ENCODE assay signal across 1 cellular context in genomic region chr16:27080870-27081269, GRCh38.
TF ChIP-seq lines count a peak whose summit lies in the region.

No MANE protein-coding gene starts in this region.

TF ChIP-seq in GM23338, 12 proteins besides CTCF, POLR2A, EP300 and RAD21 (continued from another document):
- TF ChIP-seq, protein P1, sequence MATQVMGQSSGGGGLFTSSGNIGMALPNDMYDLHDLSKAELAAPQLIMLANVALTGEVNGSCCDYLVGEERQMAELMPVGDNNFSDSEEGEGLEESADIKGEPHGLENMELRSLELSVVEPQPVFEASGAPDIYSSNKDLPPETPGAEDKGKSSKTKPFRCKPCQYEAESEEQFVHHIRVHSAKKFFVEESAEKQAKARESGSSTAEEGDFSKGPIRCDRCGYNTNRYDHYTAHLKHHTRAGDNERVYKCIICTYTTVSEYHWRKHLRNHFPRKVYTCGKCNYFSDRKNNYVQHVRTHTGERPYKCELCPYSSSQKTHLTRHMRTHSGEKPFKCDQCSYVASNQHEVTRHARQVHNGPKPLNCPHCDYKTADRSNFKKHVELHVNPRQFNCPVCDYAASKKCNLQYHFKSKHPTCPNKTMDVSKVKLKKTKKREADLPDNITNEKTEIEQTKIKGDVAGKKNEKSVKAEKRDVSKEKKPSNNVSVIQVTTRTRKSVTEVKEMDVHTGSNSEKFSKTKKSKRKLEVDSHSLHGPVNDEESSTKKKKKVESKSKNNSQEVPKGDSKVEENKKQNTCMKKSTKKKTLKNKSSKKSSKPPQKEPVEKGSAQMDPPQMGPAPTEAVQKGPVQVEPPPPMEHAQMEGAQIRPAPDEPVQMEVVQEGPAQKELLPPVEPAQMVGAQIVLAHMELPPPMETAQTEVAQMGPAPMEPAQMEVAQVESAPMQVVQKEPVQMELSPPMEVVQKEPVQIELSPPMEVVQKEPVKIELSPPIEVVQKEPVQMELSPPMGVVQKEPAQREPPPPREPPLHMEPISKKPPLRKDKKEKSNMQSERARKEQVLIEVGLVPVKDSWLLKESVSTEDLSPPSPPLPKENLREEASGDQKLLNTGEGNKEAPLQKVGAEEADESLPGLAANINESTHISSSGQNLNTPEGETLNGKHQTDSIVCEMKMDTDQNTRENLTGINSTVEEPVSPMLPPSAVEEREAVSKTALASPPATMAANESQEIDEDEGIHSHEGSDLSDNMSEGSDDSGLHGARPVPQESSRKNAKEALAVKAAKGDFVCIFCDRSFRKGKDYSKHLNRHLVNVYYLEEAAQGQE (IDR thresholded peaks at IDR 0.05; ENCODE audit: unreplicated experiment) = no peak
- TF ChIP-seq EZH2phosphoT487 (IDR thresholded peaks at IDR 0.05; ENCODE audit: unreplicated experiment) = no peak
- TF ChIP-seq POLR2AphosphoS5 (IDR thresholded peaks at IDR 0.05; ENCODE audit: low read depth) = no peak
- no peak for TF ChIP-seq JUNB (IDR thresholded peaks at IDR 0.05; ENCODE audit: unreplicated experiment)
- no peak for TF ChIP-seq EZH2 (IDR thresholded peaks at IDR 0.05; ENCODE audit: low read depth, unreplicated experiment)
- TF ChIP-seq, protein P2, sequence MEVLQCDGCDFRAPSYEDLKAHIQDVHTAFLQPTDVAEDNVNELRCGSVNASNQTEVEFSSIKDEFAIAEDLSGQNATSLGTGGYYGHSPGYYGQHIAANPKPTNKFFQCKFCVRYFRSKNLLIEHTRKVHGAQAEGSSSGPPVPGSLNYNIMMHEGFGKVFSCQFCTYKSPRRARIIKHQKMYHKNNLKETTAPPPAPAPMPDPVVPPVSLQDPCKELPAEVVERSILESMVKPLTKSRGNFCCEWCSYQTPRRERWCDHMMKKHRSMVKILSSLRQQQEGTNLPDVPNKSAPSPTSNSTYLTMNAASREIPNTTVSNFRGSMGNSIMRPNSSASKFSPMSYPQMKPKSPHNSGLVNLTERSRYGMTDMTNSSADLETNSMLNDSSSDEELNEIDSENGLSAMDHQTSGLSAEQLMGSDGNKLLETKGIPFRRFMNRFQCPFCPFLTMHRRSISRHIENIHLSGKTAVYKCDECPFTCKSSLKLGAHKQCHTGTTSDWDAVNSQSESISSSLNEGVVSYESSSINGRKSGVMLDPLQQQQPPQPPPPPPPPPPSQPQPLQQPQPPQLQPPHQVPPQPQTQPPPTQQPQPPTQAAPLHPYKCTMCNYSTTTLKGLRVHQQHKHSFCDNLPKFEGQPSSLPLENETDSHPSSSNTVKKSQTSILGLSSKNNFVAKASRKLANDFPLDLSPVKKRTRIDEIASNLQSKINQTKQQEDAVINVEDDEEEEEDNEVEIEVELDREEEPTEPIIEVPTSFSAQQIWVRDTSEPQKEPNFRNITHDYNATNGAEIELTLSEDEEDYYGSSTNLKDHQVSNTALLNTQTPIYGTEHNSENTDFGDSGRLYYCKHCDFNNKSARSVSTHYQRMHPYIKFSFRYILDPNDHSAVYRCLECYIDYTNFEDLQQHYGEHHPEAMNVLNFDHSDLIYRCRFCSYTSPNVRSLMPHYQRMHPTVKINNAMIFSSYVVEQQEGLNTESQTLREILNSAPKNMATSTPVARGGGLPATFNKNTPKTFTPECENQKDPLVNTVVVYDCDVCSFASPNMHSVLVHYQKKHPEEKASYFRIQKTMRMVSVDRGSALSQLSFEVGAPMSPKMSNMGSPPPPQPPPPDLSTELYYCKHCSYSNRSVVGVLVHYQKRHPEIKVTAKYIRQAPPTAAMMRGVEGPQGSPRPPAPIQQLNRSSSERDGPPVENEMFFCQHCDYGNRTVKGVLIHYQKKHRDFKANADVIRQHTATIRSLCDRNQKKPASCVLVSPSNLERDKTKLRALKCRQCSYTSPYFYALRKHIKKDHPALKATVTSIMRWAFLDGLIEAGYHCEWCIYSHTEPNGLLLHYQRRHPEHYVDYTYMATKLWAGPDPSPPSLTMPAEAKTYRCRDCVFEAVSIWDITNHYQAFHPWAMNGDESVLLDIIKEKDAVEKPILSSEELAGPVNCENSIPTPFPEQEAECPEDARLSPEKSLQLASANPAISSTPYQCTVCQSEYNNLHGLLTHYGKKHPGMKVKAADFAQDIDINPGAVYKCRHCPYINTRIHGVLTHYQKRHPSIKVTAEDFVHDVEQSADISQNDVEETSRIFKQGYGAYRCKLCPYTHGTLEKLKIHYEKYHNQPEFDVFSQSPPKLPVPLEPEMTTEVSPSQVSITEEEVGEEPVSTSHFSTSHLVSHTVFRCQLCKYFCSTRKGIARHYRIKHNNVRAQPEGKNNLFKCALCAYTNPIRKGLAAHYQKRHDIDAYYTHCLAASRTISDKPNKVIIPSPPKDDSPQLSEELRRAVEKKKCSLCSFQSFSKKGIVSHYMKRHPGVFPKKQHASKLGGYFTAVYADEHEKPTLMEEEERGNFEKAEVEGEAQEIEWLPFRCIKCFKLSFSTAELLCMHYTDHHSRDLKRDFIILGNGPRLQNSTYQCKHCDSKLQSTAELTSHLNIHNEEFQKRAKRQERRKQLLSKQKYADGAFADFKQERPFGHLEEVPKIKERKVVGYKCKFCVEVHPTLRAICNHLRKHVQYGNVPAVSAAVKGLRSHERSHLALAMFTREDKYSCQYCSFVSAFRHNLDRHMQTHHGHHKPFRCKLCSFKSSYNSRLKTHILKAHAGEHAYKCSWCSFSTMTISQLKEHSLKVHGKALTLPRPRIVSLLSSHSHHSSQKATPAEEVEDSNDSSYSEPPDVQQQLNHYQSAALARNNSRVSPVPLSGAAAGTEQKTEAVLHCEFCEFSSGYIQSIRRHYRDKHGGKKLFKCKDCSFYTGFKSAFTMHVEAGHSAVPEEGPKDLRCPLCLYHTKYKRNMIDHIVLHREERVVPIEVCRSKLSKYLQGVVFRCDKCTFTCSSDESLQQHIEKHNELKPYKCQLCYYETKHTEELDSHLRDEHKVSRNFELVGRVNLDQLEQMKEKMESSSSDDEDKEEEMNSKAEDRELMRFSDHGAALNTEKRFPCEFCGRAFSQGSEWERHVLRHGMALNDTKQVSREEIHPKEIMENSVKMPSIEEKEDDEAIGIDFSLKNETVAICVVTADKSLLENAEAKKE (CRISPR knock-in tag; IDR thresholded peaks at IDR 0.05) = no peak
- no peak for TF ChIP-seq ZNF331 (CRISPR knock-in tag; IDR thresholded peaks at IDR 0.05; ENCODE audit: low read depth)
- TF ChIP-seq NANOG (IDR thresholded peaks at IDR 0.05; ENCODE audit: borderline replicate concordance) = no peak
- TF ChIP-seq, protein P3, sequence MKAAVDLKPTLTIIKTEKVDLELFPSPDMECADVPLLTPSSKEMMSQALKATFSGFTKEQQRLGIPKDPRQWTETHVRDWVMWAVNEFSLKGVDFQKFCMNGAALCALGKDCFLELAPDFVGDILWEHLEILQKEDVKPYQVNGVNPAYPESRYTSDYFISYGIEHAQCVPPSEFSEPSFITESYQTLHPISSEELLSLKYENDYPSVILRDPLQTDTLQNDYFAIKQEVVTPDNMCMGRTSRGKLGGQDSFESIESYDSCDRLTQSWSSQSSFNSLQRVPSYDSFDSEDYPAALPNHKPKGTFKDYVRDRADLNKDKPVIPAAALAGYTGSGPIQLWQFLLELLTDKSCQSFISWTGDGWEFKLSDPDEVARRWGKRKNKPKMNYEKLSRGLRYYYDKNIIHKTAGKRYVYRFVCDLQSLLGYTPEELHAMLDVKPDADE (IDR thresholded peaks at IDR 0.05) = no peak
TF ChIP-seq in GM23338: peak in this region for 0.
